Comparison of ENCODE assay signal across 29 cellular contexts in genomic region chr6:89098461-89098860, GRCh38. TPM values are rescaled to one million over a fixed set of nuclear protein-coding genes. Genes with fewer than 3 reads are reported as not detected.
DNase-seq lines count a peak whose midpoint lies in the region; ATAC-seq lines count a peak whose summit lies in the region.
"Had no signal": no experiment of that assay in that cellular context is flagged by ENCODE, and none has a peak within 500 bp of the region (broad histone marks: within the 10 kb centered on the region; RNA-seq: fewer than 3 reads in every experiment).

No MANE protein-coding gene starts in this region.

- no peak overlapping the region for H3K4me2 ChIP-seq in Karpas-422 (ENCODE audit: low read depth, low read length, poor library complexity, severe bottlenecking)

- intact Hi-C loops in sciatic nerve (cut with DNase I): no loop called here
- intact Hi-C loops in head of caudate nucleus (cut with DNase I): no loop called here

- no peaks in the 10 kb centered on the region for H3K27me3 ChIP-seq in Karpas-422 (ENCODE audit: low read length)
- H3K27me3 ChIP-seq: adrenal gland, body of pancreas, pancreas, testis had no signal

- H3K4me3 ChIP-seq in Karpas-422 (ENCODE audit: low read length): no peak overlapping the region
- H3K4me3 ChIP-seq: adrenal gland, body of pancreas, pancreas, testis had no signal

- 0 out of 2 replicates have a peak overlapping the region, but pooled peaks have one; percentile 23 for H2AFZ ChIP-seq in Karpas-422 (ENCODE audit: low read length)

- no peaks in the 10 kb centered on the region for H3K27me3 Mint-ChIP-seq in activated CD8-positive, alpha-beta memory T cell treated with anti-CD3 and anti-CD28 coated beads, Interleukin-2, amount 10 ng/mL, durations not matched to agents 7 days and 5 days
- H3K27me3 Mint-ChIP-seq: CD4-positive, alpha-beta memory T cell; central memory CD8-positive, alpha-beta T cell; effector memory CD8-positive, alpha-beta T cell had no signal

- H3K9ac ChIP-seq in Karpas-422 (ENCODE audit: low read length): no peak overlapping the region

- no peak overlapping the region for H3K4me3 Mint-ChIP-seq in activated CD8-positive, alpha-beta memory T cell treated with anti-CD3 and anti-CD28 coated beads, Interleukin-2, amount 10 ng/mL, durations not matched to agents 7 days and 5 days
- H3K4me3 Mint-ChIP-seq: central memory CD8-positive, alpha-beta T cell; neural crest cell had no signal

- H4K20me1 ChIP-seq in Karpas-422 (ENCODE audit: insufficient read depth, low read depth, low read length): no peaks in the 10 kb centered on the region

- no peaks in the 10 kb centered on the region for H3K36me3 Mint-ChIP-seq in activated CD8-positive, alpha-beta memory T cell treated with anti-CD3 and anti-CD28 coated beads, Interleukin-2, amount 10 ng/mL, durations not matched to agents 7 days and 5 days
- H3K36me3 Mint-ChIP-seq: CD4-positive, alpha-beta memory T cell had no signal

- H3K9me2 ChIP-seq in Karpas-422 (replicated peaks; ENCODE audit: insufficient read depth, low read length): no peaks in the 10 kb centered on the region

- H3K4me1 Mint-ChIP-seq in activated CD8-positive, alpha-beta memory T cell treated with anti-CD3 and anti-CD28 coated beads, Interleukin-2, amount 10 ng/mL, durations not matched to agents 7 days and 5 days: peaks cover 8% of the 10 kb centered on the region
- H3K4me1 Mint-ChIP-seq: neural crest cell had no signal

- CTCF ChIA-PET in activated CD8-positive, alpha-beta memory T cell treated with anti-CD3 and anti-CD28 coated beads, Interleukin-2, amount 10 ng/mL, durations not matched to agents 7 days and 5 days (lab: Charles Lee): interaction anchor here (0.9 to 1.5 kb wide), 5 partner anchors 13 to 273 kb away, joined by 3 to 4 read pairs (median 3); partner anchors contain the start of gene SRSF12

- no peak for DNase-seq in activated CD8-positive, alpha-beta memory T cell treated with anti-CD3 and anti-CD28 coated beads, Interleukin-2, amount 10 ng/mL, durations not matched to agents 7 days and 5 days
- no peak for DNase-seq in activated CD8-positive, alpha-beta memory T cell treated with anti-CD3 and anti-CD28 coated beads, Interleukin-2, amount 50 U/mL, for 48 hours
- DNase-seq in Karpas-422: no peak
- no peak for DNase-seq in sciatic nerve (ENCODE audit: low spot score)
- no peak for DNase-seq in SIG-M5 (lab: John Stamatoyannopoulos, UW)
- DNase-seq in head of caudate nucleus: no peak
- no peak for DNase-seq in AG20443 (ENCODE audit: low spot score)
- DNase-seq: activated naive CD4-positive, alpha-beta T cell treated with Interleukin-2 at 50 U/mL for 16 hours; activated T-cell treated with anti-CD3 and anti-CD28 coated beads, Interleukin-2, amount 50 U/mL, for 48 hours; adrenal gland; body of pancreas; CD4-positive, alpha-beta memory T cell; effector memory CD8-positive, alpha-beta T cell; erythroblast; mammary epithelial cell; NCI-H1417 treated with DMSO at 0.1 percent for 48 hours; NCI-H2081; NCI-H526; pancreas; SHP77; small intestine; stimulated activated naive CD4-positive, alpha-beta T cell treated with Interleukin-2 at 50 U/mL for 16 hours; testis had no signal

- no peaks in the 10 kb centered on the region for H3K9me3 Mint-ChIP-seq in activated CD8-positive, alpha-beta memory T cell treated with anti-CD3 and anti-CD28 coated beads, Interleukin-2, amount 10 ng/mL, durations not matched to agents 7 days and 5 days (ENCODE audit: low read depth)
- H3K9me3 Mint-ChIP-seq: CD4-positive, alpha-beta memory T cell; central memory CD8-positive, alpha-beta T cell; effector memory CD8-positive, alpha-beta T cell; neural crest cell had no signal

- H3K9me3 ChIP-seq in Karpas-422 (ENCODE audit: low read length): no peaks in the 10 kb centered on the region
- H3K9me3 ChIP-seq: adrenal gland, body of pancreas, pancreas, testis had no signal

- ATAC-seq in activated CD8-positive, alpha-beta memory T cell treated with anti-CD3 and anti-CD28 coated beads, Interleukin-2, amount 10 ng/mL, durations not matched to agents 7 days and 5 days: peak; percentile 71
- peak; percentile 62 for ATAC-seq in GM21529 (IDR thresholded peaks at IDR 0.05; ENCODE audit: unreplicated experiment)
- peak; percentile 44 for ATAC-seq in sciatic nerve
- ATAC-seq: body of pancreas; effector memory CD8-positive, alpha-beta T cell; HCT116; Panc1; pancreas had no signal

- H3K27ac Mint-ChIP-seq in activated CD8-positive, alpha-beta memory T cell treated with anti-CD3 and anti-CD28 coated beads, Interleukin-2, amount 10 ng/mL, durations not matched to agents 7 days and 5 days: no peak overlapping the region
- H3K27ac Mint-ChIP-seq: CD4-positive, alpha-beta memory T cell; effector memory CD8-positive, alpha-beta T cell had no signal

- no peaks in the 10 kb centered on the region for H3K36me3 ChIP-seq in Karpas-422 (ENCODE audit: insufficient read depth, low read length)
- H3K36me3 ChIP-seq: adrenal gland, pancreas had no signal

- H3K79me2 ChIP-seq in Karpas-422 (ENCODE audit: low read length): no peaks in the 10 kb centered on the region

- no peaks in the 10 kb centered on the region for H3K4me1 ChIP-seq in Karpas-422 (ENCODE audit: low read length)
- H3K4me1 ChIP-seq: adrenal gland, body of pancreas, pancreas, testis had no signal

- no peak overlapping the region for H3K27ac ChIP-seq in Karpas-422 (ENCODE audit: low read length)
- H3K27ac ChIP-seq: adrenal gland, body of pancreas, pancreas, testis had no signal

RNA-seq across cellular contexts. Expression of gene PNRC1, which starts 17.9 kb away (rescaled TPM):
- total RNA-seq in activated CD8-positive, alpha-beta memory T cell treated with anti-CD3 and anti-CD28 coated beads, Interleukin-2, amount 10 ng/mL, durations not matched to agents 7 days and 5 days: 10 to 100 TPM; 66.9 to 71.8 TPM
- total RNA-seq in Karpas-422 (2014; rRNA removed; shearing (Covaris generic); ENCODE audit: low replicate concordance): 45.3 and 72.4 TPM in 2 replicates
- 333 TPM for total RNA-seq in sciatic nerve

RNA-seq across cellular contexts. Expression of gene SRSF12, which starts 19.4 kb away (rescaled TPM):
- total RNA-seq in activated CD8-positive, alpha-beta memory T cell treated with anti-CD3 and anti-CD28 coated beads, Interleukin-2, amount 10 ng/mL, durations not matched to agents 7 days and 5 days: not detected
- total RNA-seq in Karpas-422 (2014; rRNA removed; shearing (Covaris generic); ENCODE audit: low replicate concordance): not detected in 2 replicates
- 2.0 TPM for total RNA-seq in sciatic nerve
- total RNA-seq: CD4-positive, alpha-beta memory T cell; T-helper 2 cell treated with Interferon-gamma antibody and Interleukin-4, amounts not matched to agents 100 ng/mL and 5 ng/mL, for 36 hours had no signal

RNA-seq across cellular contexts. Expression of gene PM20D2, which starts 47.4 kb away (rescaled TPM):
- 10 to 100 TPM; 13.1 to 16.6 TPM for total RNA-seq in activated CD8-positive, alpha-beta memory T cell treated with anti-CD3 and anti-CD28 coated beads, Interleukin-2, amount 10 ng/mL, durations not matched to agents 7 days and 5 days
- 25.4 and 37.3 TPM in 2 replicates for total RNA-seq in Karpas-422 (2014; rRNA removed; shearing (Covaris generic); ENCODE audit: low replicate concordance)
- 16.9 TPM for total RNA-seq in sciatic nerve
